2 cellular contexts compared by ENCODE assay signal in the genomic region with DNA sequence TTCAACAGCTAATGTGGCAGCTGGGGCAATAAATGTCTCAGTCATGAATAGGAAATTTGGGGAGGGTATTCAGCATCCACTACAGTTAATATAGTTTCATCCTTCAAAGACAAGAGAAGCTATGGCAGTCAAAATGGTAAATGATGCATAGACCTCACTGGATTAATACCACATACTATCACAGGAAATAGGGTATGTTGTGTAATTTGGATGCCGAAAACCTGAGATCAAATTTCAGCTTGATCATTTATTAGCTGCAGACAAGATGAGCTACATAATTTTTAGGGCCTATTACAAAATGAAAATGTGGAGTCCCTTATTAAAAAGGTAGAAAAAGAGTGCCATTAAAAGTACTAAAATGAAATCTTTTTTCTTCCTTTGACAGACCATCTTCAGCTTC.
TF ChIP-seq lines count a peak whose summit lies in the region.

No MANE protein-coding gene starts in this region.

TF ChIP-seq in A549, 52 proteins besides CTCF, POLR2A, EP300 and RAD21 (continued from another document):
- TF ChIP-seq, protein P1, sequence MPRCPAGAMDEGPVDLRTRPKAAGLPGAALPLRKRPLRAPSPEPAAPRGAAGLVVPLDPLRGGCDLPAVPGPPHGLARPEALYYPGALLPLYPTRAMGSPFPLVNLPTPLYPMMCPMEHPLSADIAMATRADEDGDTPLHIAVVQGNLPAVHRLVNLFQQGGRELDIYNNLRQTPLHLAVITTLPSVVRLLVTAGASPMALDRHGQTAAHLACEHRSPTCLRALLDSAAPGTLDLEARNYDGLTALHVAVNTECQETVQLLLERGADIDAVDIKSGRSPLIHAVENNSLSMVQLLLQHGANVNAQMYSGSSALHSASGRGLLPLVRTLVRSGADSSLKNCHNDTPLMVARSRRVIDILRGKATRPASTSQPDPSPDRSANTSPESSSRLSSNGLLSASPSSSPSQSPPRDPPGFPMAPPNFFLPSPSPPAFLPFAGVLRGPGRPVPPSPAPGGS (IDR thresholded peaks at IDR 0.05) = no peak
- no peak for TF ChIP-seq REST (IDR thresholded peaks at IDR 0.05)
- TF ChIP-seq TFCP2L1 (CRISPR knock-in tag; IDR thresholded peaks at IDR 0.05) = no peak
- TF ChIP-seq, protein P2, sequence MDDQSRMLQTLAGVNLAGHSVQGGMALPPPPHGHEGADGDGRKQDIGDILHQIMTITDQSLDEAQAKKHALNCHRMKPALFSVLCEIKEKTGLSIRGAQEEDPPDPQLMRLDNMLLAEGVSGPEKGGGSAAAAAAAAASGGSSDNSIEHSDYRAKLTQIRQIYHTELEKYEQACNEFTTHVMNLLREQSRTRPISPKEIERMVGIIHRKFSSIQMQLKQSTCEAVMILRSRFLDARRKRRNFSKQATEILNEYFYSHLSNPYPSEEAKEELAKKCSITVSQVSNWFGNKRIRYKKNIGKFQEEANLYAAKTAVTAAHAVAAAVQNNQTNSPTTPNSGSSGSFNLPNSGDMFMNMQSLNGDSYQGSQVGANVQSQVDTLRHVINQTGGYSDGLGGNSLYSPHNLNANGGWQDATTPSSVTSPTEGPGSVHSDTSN (IDR thresholded peaks at IDR 0.05) = no peak
- TF ChIP-seq JUN (IDR thresholded peaks at IDR 0.05) = no peak
- TF ChIP-seq NPAS2 (CRISPR knock-in tag; IDR thresholded peaks at IDR 0.05; ENCODE audit: borderline replicate concordance) = no peak
- TF ChIP-seq, protein P3, sequence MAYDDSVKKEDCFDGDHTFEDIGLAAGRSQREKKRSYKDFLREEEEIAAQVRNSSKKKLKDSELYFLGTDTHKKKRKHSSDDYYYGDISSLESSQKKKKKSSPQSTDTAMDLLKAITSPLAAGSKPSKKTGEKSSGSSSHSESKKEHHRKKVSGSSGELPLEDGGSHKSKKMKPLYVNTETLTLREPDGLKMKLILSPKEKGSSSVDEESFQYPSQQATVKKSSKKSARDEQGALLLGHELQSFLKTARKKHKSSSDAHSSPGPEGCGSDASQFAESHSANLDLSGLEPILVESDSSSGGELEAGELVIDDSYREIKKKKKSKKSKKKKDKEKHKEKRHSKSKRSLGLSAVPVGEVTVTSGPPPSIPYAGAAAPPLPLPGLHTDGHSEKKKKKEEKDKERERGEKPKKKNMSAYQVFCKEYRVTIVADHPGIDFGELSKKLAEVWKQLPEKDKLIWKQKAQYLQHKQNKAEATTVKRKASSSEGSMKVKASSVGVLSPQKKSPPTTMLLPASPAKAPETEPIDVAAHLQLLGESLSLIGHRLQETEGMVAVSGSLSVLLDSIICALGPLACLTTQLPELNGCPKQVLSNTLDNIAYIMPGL (CRISPR knock-in tag; IDR thresholded peaks at IDR 0.05; ENCODE audit: borderline replicate concordance) = no peak
- TF ChIP-seq RCOR1 (IDR thresholded peaks at IDR 0.05; ENCODE audit: low read depth, low read length) = no peak
- no peak for TF ChIP-seq SMC3 (IDR thresholded peaks at IDR 0.05)
- TF ChIP-seq, protein P4, sequence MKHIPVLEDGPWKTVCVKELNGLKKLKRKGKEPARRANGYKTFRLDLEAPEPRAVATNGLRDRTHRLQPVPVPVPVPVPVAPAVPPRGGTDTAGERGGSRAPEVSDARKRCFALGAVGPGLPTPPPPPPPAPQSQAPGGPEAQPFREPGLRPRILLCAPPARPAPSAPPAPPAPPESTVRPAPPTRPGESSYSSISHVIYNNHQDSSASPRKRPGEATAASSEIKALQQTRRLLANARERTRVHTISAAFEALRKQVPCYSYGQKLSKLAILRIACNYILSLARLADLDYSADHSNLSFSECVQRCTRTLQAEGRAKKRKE (CRISPR knock-in tag; IDR thresholded peaks at IDR 0.05; ENCODE audit: low read depth) = no peak
- TF ChIP-seq KDM1A (IDR thresholded peaks at IDR 0.05; ENCODE audit: low read depth) = no peak

TF ChIP-seq in HCT116, 20 proteins besides CTCF, POLR2A, EP300 and RAD21 (continued from another document):
- TF ChIP-seq SRF (IDR thresholded peaks at IDR 0.05; ENCODE audit: low read depth) (no peak), YY1 (IDR thresholded peaks at IDR 0.05; ENCODE audit: extremely low read depth, insufficient replicate concordance, low read depth, low read length) (no peak), TCF7L2 (IDR thresholded peaks at IDR 0.05; ENCODE audit: borderline replicate concordance, extremely low read depth, insufficient read depth, insufficient read length) (no peak), REST (IDR thresholded peaks at IDR 0.05; ENCODE audit: low read depth) (no peak), MAX (IDR thresholded peaks at IDR 0.05) (no peak)
